Comparison of ENCODE assay signal across 31 cellular contexts in genomic region chr4:89319756-89320155, GRCh38.
"Had no signal": no experiment of that assay in that cellular context is flagged by ENCODE, and none has a peak within 500 bp of the region (broad histone marks: within the 10 kb centered on the region; RNA-seq: fewer than 3 reads in every experiment).

No MANE protein-coding gene starts in this region.

- ATAC-seq: activated CD8-positive, alpha-beta T cell treated with anti-CD3 and anti-CD28 coated beads for 36 hours; activated T-cell treated with anti-CD3 and anti-CD28 coated beads, Interleukin-2, amount 50 U/mL, for 72 hours had no signal

- H3K36me3 ChIP-seq: adrenal gland, brain microvascular endothelial cell, cardiac muscle cell had no signal

- H2AFZ ChIP-seq: PC-9 had no signal

- H3K9me3 ChIP-seq: adrenal gland had no signal

- H3K4me3 Mint-ChIP-seq: activated CD4-positive, alpha-beta T cell treated with anti-CD3 and anti-CD28 coated beads, Interleukin-2, amount 10 ng/mL, durations not matched to agents 24 days and 14 days; activated CD8-positive, alpha-beta T cell treated with anti-CD3 and anti-CD28 coated beads for 36 hours; activated naive CD4-positive, alpha-beta T cell treated with anti-CD3 and anti-CD28 coated beads for 36 hours; central memory CD8-positive, alpha-beta T cell had no signal

- H3K9ac ChIP-seq: KMS-11 had no signal

- H3K27ac ChIP-seq: adrenal gland, brain microvascular endothelial cell, cardiac muscle cell, KMS-11, PC-9 had no signal

- H3K27me3 ChIP-seq: adrenal gland, brain microvascular endothelial cell, cardiac muscle cell had no signal

- H3K9me3 Mint-ChIP-seq: activated CD8-positive, alpha-beta T cell treated with anti-CD3 and anti-CD28 coated beads for 36 hours; activated naive CD4-positive, alpha-beta T cell treated with anti-CD3 and anti-CD28 coated beads for 36 hours; central memory CD8-positive, alpha-beta T cell had no signal

- H3K4me2 ChIP-seq: KMS-11, PC-9 had no signal

- DNase-seq: activated CD4-positive, alpha-beta T cell treated with anti-CD3 and anti-CD28 coated beads, Interleukin-2, amount 10 ng/mL, durations not matched to agents 24 days and 14 days; activated CD4-positive, alpha-beta T cell treated with anti-CD3 and anti-CD28 coated beads, Interleukin-2, amount 50 U/mL, for 4 hours; activated CD8-positive, alpha-beta T cell treated with anti-CD3 and anti-CD28 coated beads for 36 hours; activated gamma-delta T cell treated with Interleukin-2 at 50 U/mL for 16 hours; activated naive CD4-positive, alpha-beta T cell treated with anti-CD3 and anti-CD28 coated beads for 36 hours; activated T-cell treated with anti-CD3 and anti-CD28 coated beads, Interleukin-2, amount 50 U/mL, for 1 hour; activated T-cell treated with anti-CD3 and anti-CD28 coated beads, Interleukin-2, amount 50 U/mL, for 72 hours; adrenal gland; anterior cingulate cortex; brain microvascular endothelial cell; MM.1S; MV-4-11; NCI-H1092; NCI-H1436 treated with DMSO at 0.1 percent for 48 hours; NCI-H1694 treated with DMSO at 0.1 percent for 48 hours; NCI-H2029; NCI-H510A; NCI-H526; NCI-H748 treated with DMSO at 0.1 percent for 48 hours; NK-92 treated with Interleukin-12 subunit alpha and Interleukin-12 subunit beta, amount 100 ng/mL, for 24 hours; PC-9; Right ventricle myocardium superior; SW 1271; T-helper 1 cell; T-helper 2 cell; T-helper 9 cell had no signal

- H3K4me3 ChIP-seq: adrenal gland, cardiac muscle cell, PC-9 had no signal

- H3K27ac Mint-ChIP-seq: activated CD4-positive, alpha-beta T cell treated with anti-CD3 and anti-CD28 coated beads, Interleukin-2, amount 10 ng/mL, durations not matched to agents 24 days and 14 days; activated CD8-positive, alpha-beta T cell treated with anti-CD3 and anti-CD28 coated beads for 36 hours; activated naive CD4-positive, alpha-beta T cell treated with anti-CD3 and anti-CD28 coated beads for 36 hours; activated T-helper 2 cell treated with anti-CD3 and anti-CD28 coated beads, Interferon-gamma antibody, Interleukin-2, Interleukin-4, amounts not matched to agents 10 μg/mL and 5 μg/mL and 100 μg/mL, durations not matched to agents 14 hours and 24 hours and 36 hours had no signal

- H3K27me3 Mint-ChIP-seq: activated CD4-positive, alpha-beta T cell treated with anti-CD3 and anti-CD28 coated beads, Interleukin-2, amount 10 ng/mL, durations not matched to agents 24 days and 14 days; activated CD8-positive, alpha-beta T cell treated with anti-CD3 and anti-CD28 coated beads for 36 hours; central memory CD8-positive, alpha-beta T cell had no signal

- FAIRE-seq: RCC 7860 had no signal
